In genomic region chr17:12672944-12673343, GRCh38 we compare ENCODE assay signal across 26 cellular contexts. TPM values are rescaled to one million over a fixed set of nuclear protein-coding genes. Genes with fewer than 3 reads are reported as not detected.
"Had no signal": no experiment of that assay in that cellular context is flagged by ENCODE, and none has a peak within 500 bp of the region (broad histone marks: within the 10 kb centered on the region; RNA-seq: fewer than 3 reads in every experiment).

No MANE protein-coding gene starts in this region.

- H3K27me3 ChIP-seq: body of pancreas had no signal

- H3K9me3 Mint-ChIP-seq: activated CD4-positive, alpha-beta memory T cell treated with anti-CD3 and anti-CD28 coated beads for 36 hours; activated naive CD8-positive, alpha-beta T cell treated with anti-CD3 and anti-CD28 coated beads, Interleukin-2, amount 50 U/mL, for 24 hours; activated T-helper 1 cell treated with anti-CD3 and anti-CD28 coated beads, Interleukin-12 subunit alpha, Interleukin-12 subunit beta, Interleukin-2, Interleukin-4 antibody, amounts not matched to agents 30 ng/mL and 10 ng/mL and 1 ng/mL, durations not matched to agents 14 hours and 24 hours and 36 hours; effector memory CD8-positive, alpha-beta T cell; nephron had no signal

- H3K9me3 ChIP-seq: body of pancreas, neutrophil, pancreas, right lobe of liver had no signal

- H3K27ac Mint-ChIP-seq: activated CD4-positive, alpha-beta memory T cell treated with anti-CD3 and anti-CD28 coated beads for 36 hours; activated naive CD8-positive, alpha-beta T cell treated with anti-CD3 and anti-CD28 coated beads, Interleukin-2, amount 50 U/mL, for 24 hours; activated T-helper 1 cell treated with anti-CD3 and anti-CD28 coated beads, Interleukin-12 subunit alpha, Interleukin-12 subunit beta, Interleukin-2, Interleukin-4 antibody, amounts not matched to agents 30 ng/mL and 10 ng/mL and 1 ng/mL, durations not matched to agents 14 hours and 24 hours and 36 hours; effector memory CD8-positive, alpha-beta T cell; nephron had no signal

- ATAC-seq: activated naive CD8-positive, alpha-beta T cell treated with anti-CD3 and anti-CD28 coated beads, Interleukin-2, amount 50 U/mL, for 24 hours; body of pancreas; effector memory CD8-positive, alpha-beta T cell; esophagus mucosa; left ventricle myocardium superior; pancreas; right lobe of liver had no signal

- H3K27ac ChIP-seq: body of pancreas, dorsolateral prefrontal cortex, neutrophil, pancreas, right lobe of liver had no signal

- H3K36me3 ChIP-seq: neutrophil, pancreas, right lobe of liver had no signal

- H3K36me3 Mint-ChIP-seq: activated CD4-positive, alpha-beta memory T cell treated with anti-CD3 and anti-CD28 coated beads for 36 hours had no signal

- DNase-seq: activated CD4-positive, alpha-beta memory T cell treated with anti-CD3 and anti-CD28 coated beads for 36 hours; activated CD4-positive, alpha-beta T cell treated with anti-CD3 and anti-CD28 coated beads for 48 hours; activated gamma-delta T cell; activated naive CD4-positive, alpha-beta T cell treated with anti-CD3 and anti-CD28 coated beads, Interleukin-2, amount 50 U/mL, for 16 hours; activated naive CD8-positive, alpha-beta T cell treated with anti-CD3 and anti-CD28 coated beads, Interleukin-2, amount 50 U/mL, for 24 hours; body of pancreas; caudate nucleus; dorsolateral prefrontal cortex; effector memory CD8-positive, alpha-beta T cell; hippocampal formation; kidney glomerular epithelial cell; left ventricle myocardium superior; mammary epithelial cell; midbrain; pancreas; right lobe of liver; stimulated activated CD4-positive, alpha-beta T cell treated with anti-CD3 and anti-CD28 coated beads, Interleukin-4, amount 100 ng/mL, for 1 hour; stimulated activated naive CD4-positive, alpha-beta T cell treated with Interleukin-2 at 50 U/mL for 16 hours; T1000 had no signal

- H3K4me1 Mint-ChIP-seq: activated naive CD8-positive, alpha-beta T cell treated with anti-CD3 and anti-CD28 coated beads, Interleukin-2, amount 50 U/mL, for 24 hours; nephron had no signal

- H3K4me3 ChIP-seq: body of pancreas, dorsolateral prefrontal cortex, pancreas, right lobe of liver had no signal

- H3K4me1 ChIP-seq: body of pancreas, pancreas, right lobe of liver had no signal

- H3K4me3 Mint-ChIP-seq: activated CD4-positive, alpha-beta memory T cell treated with anti-CD3 and anti-CD28 coated beads for 36 hours; activated naive CD8-positive, alpha-beta T cell treated with anti-CD3 and anti-CD28 coated beads, Interleukin-2, amount 50 U/mL, for 24 hours; activated T-helper 1 cell treated with anti-CD3 and anti-CD28 coated beads, Interleukin-12 subunit alpha, Interleukin-12 subunit beta, Interleukin-2, Interleukin-4 antibody, amounts not matched to agents 30 ng/mL and 10 ng/mL and 1 ng/mL, durations not matched to agents 14 hours and 24 hours and 36 hours; effector memory CD8-positive, alpha-beta T cell; nephron had no signal

RNA-seq across cellular contexts. Expression of gene MYOCD, which starts 7.3 kb away (rescaled TPM):
- total RNA-seq: activated CD4-positive, alpha-beta memory T cell treated with anti-CD3 and anti-CD28 coated beads for 36 hours; activated T-helper 1 cell treated with anti-CD3 and anti-CD28 coated beads, Interleukin-12 subunit alpha, Interleukin-12 subunit beta, Interleukin-2, Interleukin-4 antibody, amounts not matched to agents 30 ng/mL and 10 ng/mL and 1 ng/mL, durations not matched to agents 14 hours and 24 hours and 36 hours; endothelial cell of umbilical vein; mammary epithelial cell; pulmonary artery endothelial cell; T-helper 1 cell treated with Interleukin-12 subunit alpha and Interleukin-12 subunit beta and Interleukin-4 antibody, amounts not matched to agents 30 ng/mL and 1 ng/mL, for 36 hours had no signal
- polyA plus RNA-seq: endothelial cell of umbilical vein, mammary epithelial cell had no signal
